17 cellular contexts compared by ENCODE assay signal in the genomic region with DNA sequence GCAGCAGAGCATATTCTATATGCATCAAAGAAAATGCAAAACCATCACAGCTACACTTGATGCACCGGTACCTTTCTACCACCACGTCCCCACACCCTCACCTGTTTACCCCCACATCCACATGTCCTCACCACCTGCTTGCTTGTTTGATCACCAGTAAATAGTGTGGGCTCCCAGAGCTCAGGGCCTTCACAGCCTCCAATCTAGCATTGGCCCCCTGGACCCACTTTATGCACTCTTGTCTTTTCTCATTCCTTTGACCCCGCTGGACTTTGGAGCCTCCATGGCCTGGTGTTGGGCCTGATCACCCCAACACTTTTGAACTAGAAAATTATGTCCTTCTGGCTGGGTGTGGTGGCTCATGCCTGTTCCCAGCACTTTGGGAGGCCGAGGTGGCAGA.
DNase-seq lines count a peak whose midpoint lies in the region; ATAC-seq and TF ChIP-seq lines count a peak whose summit lies in the region.
"Had no signal": no experiment of that assay in that cellular context is flagged by ENCODE, and none has a peak within 500 bp of the region (broad histone marks: within the 10 kb centered on the region; RNA-seq: fewer than 3 reads in every experiment).

No MANE protein-coding gene starts in this region.

- no peak overlapping the region for H3K4me3 Mint-ChIP-seq in effector memory CD8-positive, alpha-beta T cell
- H3K4me3 Mint-ChIP-seq: CD4-positive, alpha-beta memory T cell; H9 had no signal

- TF ChIP-seq RAD21 in Ishikawa (IDR thresholded peaks at IDR 0.05; ENCODE audit: low read depth): no peak

- H3K14ac ChIP-seq in mesenchymal stem cell (ENCODE audit: low read length in 2 of 2): no peak overlapping the region

- H3K4me3 ChIP-seq in mesenchymal stem cell (ENCODE audit: insufficient read depth in 1 of 2, low read depth in 1 of 2, low read length in 2 of 2): no peak overlapping the region
- H3K4me3 ChIP-seq: A549, GM12878 had no signal

- ATAC-seq in HG02588 (IDR thresholded peaks at IDR 0.05; ENCODE audit: unreplicated experiment) (no peak), GM19328 (IDR thresholded peaks at IDR 0.05; ENCODE audit: unreplicated experiment) (no peak)
- no peak for ATAC-seq in effector memory CD8-positive, alpha-beta T cell (replicated peaks)
- ATAC-seq: A549, GM12878, HepG2 had no signal

- H3K4me1 Mint-ChIP-seq in effector memory CD8-positive, alpha-beta T cell (ENCODE audit: low read depth in 2 of 2): peaks cover 0 to 4% of the 10 kb centered on the region in 2 donors

- no peak overlapping the region for H3K9ac ChIP-seq in mesenchymal stem cell (ENCODE audit: low read length)

- no peak overlapping the region for H3K23ac ChIP-seq in mesenchymal stem cell (ENCODE audit: low read length in 2 of 2)

- H2BK5ac ChIP-seq in mesenchymal stem cell (ENCODE audit: low read depth, low read length, poor library complexity, severe bottlenecking): no peak overlapping the region

- H3K4me2 ChIP-seq in mesenchymal stem cell (ENCODE audit: low read length, poor library complexity, severe bottlenecking): no peak overlapping the region
- H3K4me2 ChIP-seq: A549 had no signal

- H2AK5ac ChIP-seq in mesenchymal stem cell (ENCODE audit: low read length, severe bottlenecking): no peak overlapping the region

- DNase-seq in NCI-H226 (peak; percentile 29), dermis blood vessel endothelial cell (peak; percentile 15), mesenchymal stem cell (peak; percentile 18)
- no peak for DNase-seq in effector memory CD8-positive, alpha-beta T cell
- DNase-seq: BE2C; CD4-positive, alpha-beta memory T cell; DMS79; GOT3; H9; KBM-7 had no signal

- no peak overlapping the region for H4K8ac ChIP-seq in mesenchymal stem cell (ENCODE audit: low read length)

- H2AFZ ChIP-seq in mesenchymal stem cell (ENCODE audit: low read depth, low read length): no peak overlapping the region

- peaks cover 34% of the 10 kb centered on the region for H3K9me3 ChIP-seq in mesenchymal stem cell (ENCODE audit: control insufficient read depth, low read length)
- H3K9me3 ChIP-seq: A549, BE2C had no signal

- H2BK12ac ChIP-seq in mesenchymal stem cell (ENCODE audit: low read length in 2 of 2): no peak overlapping the region

- no peaks in the 10 kb centered on the region for H3K36me3 ChIP-seq in mesenchymal stem cell (ENCODE audit: control insufficient read depth in 1 of 2, insufficient read depth in 2 of 2, low read depth in 1 of 2, low read length in 2 of 2)
- H3K36me3 ChIP-seq: BE2C had no signal

- H3K36me3 Mint-ChIP-seq in effector memory CD8-positive, alpha-beta T cell (ENCODE audit: insufficient read depth): no peaks in the 10 kb centered on the region
- H3K36me3 Mint-ChIP-seq: CD4-positive, alpha-beta memory T cell had no signal

- peaks cover 0 to 7% of the 10 kb centered on the region in 2 experiments for H3K27me3 ChIP-seq in mesenchymal stem cell (ENCODE audit: control insufficient read depth in 1 of 2, insufficient read depth in 1 of 2, low read length in 2 of 2)
- H3K27me3 ChIP-seq: BE2C had no signal

- H3K27ac ChIP-seq in mesenchymal stem cell (ENCODE audit: low read length, poor library complexity, severe bottlenecking): no peak overlapping the region
- H3K27ac ChIP-seq: A549, C4-2B had no signal

- H3K4me1 ChIP-seq in mesenchymal stem cell (ENCODE audit: control insufficient read depth, insufficient read depth, low read depth, low read length): peaks cover 4% of the 10 kb centered on the region
- H3K4me1 ChIP-seq: BE2C had no signal

- H3K27ac Mint-ChIP-seq in effector memory CD8-positive, alpha-beta T cell: no peak overlapping the region
- H3K27ac Mint-ChIP-seq: H9 had no signal

- peaks cover 0 to 6% of the 10 kb centered on the region in 2 donors for H3K9me3 Mint-ChIP-seq in effector memory CD8-positive, alpha-beta T cell

- H4K91ac ChIP-seq in mesenchymal stem cell (ENCODE audit: low read length): no peak overlapping the region

- no peak overlapping the region for H2BK15ac ChIP-seq in mesenchymal stem cell (ENCODE audit: low read depth, poor library complexity, severe bottlenecking)

- H3K18ac ChIP-seq in mesenchymal stem cell (ENCODE audit: low read depth in 1 of 2, low read length in 2 of 2): no peak overlapping the region

- no peak overlapping the region for H3K4ac ChIP-seq in mesenchymal stem cell (ENCODE audit: low read depth in 1 of 2, low read length in 2 of 2)

- peaks cover 42 to 74% of the 10 kb centered on the region in 2 donors for H3K27me3 Mint-ChIP-seq in effector memory CD8-positive, alpha-beta T cell

- TF ChIP-seq EP300 in Ishikawa (IDR thresholded peaks at IDR 0.05; ENCODE audit: borderline replicate concordance): no peak

- no peak overlapping the region for H2BK120ac ChIP-seq in mesenchymal stem cell (ENCODE audit: low read depth, low read length)

- 76% methylated on average over 4 of the region's 4 CpGs for WGBS in mesenchymal stem cell

- no peaks in the 10 kb centered on the region for H3K79me1 ChIP-seq in mesenchymal stem cell (replicated peaks; ENCODE audit: low read length, poor library complexity, severe bottlenecking)

TF ChIP-seq in Ishikawa, 13 proteins besides CTCF, POLR2A, EP300 and RAD21:
- TF ChIP-seq TAF1 (IDR thresholded peaks at IDR 0.05; ENCODE audit: low read depth): no peak
- TF ChIP-seq, protein P1, sequence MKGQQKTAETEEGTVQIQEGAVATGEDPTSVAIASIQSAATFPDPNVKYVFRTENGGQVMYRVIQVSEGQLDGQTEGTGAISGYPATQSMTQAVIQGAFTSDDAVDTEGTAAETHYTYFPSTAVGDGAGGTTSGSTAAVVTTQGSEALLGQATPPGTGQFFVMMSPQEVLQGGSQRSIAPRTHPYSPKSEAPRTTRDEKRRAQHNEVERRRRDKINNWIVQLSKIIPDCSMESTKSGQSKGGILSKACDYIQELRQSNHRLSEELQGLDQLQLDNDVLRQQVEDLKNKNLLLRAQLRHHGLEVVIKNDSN (IDR thresholded peaks at IDR 0.05): 0 out of 2 replicates have a peak, but pooled peaks have one; percentile 13

Comparison
In these comparisons a context has a peak if more than half of its experiments do, and no peak if none do; other contexts are left out.
1. DNase-seq: peak in NCI-H226 (single experiment), dermis blood vessel endothelial cell (single experiment) and mesenchymal stem cell (single experiment); none in effector memory CD8-positive, alpha-beta T cell (0 of 3).